1 cellular context compared by ENCODE assay signal in the genomic region with DNA sequence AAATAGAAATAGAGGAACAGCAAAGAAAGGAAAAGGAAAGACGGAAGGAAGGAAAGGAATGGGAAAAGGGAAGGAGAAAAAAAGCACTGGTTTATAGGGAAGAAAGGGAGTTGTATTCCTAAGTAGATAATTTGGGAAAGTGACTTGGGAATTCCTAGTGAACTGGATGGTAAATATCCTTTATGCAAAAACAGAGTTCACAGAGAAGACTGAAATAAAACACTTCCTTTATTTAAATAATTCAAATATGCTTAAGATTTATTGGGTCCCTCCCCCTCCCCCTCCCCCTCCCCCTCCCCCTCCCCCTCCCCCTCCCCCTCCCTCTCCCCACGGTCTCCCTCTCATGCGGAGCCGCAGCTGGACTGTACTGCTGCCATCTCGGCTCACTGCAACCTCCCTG.
TF ChIP-seq lines count a peak whose summit lies in the region.

No MANE protein-coding gene starts in this region.

TF ChIP-seq in HepG2, 621 proteins besides CTCF, POLR2A, EP300 and RAD21 (continued from another document):
- no peak for TF ChIP-seq ZNF691 (CRISPR knock-in tag; IDR thresholded peaks at IDR 0.05; ENCODE audit: borderline replicate concordance, low read depth)
- no peak for TF ChIP-seq MBNL3 (CRISPR knock-in tag; conservative IDR thresholded peaks at IDR 0.05)
